13 cellular contexts compared by ENCODE assay signal in the genomic region with DNA sequence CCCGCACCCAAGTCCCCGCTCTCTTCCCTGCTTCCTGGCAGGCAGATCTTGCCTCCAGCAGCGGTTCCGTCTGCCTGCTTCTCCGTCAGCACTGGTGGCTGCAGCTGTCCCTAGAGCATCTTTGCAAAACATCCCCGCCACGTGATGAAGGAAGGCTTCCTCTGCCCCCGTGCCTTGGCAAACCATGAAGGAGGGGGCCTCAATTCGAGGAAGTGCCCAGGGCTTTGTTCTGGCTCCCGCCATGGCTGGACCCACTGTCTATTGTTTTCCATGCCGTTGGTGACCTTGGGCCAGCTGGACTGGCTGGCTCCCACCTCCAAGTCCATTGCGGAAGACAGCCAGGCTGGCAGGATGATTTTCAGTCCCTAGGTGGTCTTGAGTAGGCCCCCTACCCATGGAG. TPM values are rescaled to one million over a fixed set of nuclear protein-coding genes. Genes with fewer than 3 reads are reported as not detected.
"Had no signal": no experiment of that assay in that cellular context is flagged by ENCODE, and none has a peak within 500 bp of the region (broad histone marks: within the 10 kb centered on the region; RNA-seq: fewer than 3 reads in every experiment).

No MANE protein-coding gene starts in this region.

- H3K36me3 ChIP-seq: ascending aorta, breast epithelium, tibial artery, vagina had no signal

- ATAC-seq: esophagus mucosa; left lobe of liver; naive thymus-derived CD8-positive, alpha-beta T cell; stimulated activated naive B cell treated with anti-CD40 and anti-IgM and Interleukin-4, amounts not matched to agents 10 μg/mL and 1 μg/mL and 100 μg/mL, for 72 hours had no signal

- H3K4me1 ChIP-seq: breast epithelium had no signal

- H3K4me3 ChIP-seq: ascending aorta, breast epithelium, coronary artery, tibial artery, vagina had no signal

- DNase-seq: activated CD4-positive, alpha-beta T cell treated with anti-CD3 and anti-CD28 coated beads for 1 hour; activated gamma-delta T cell; islet precursor cell; naive thymus-derived CD8-positive, alpha-beta T cell; stimulated activated naive B cell treated with anti-CD40 and anti-IgM and Interleukin-4, amounts not matched to agents 10 μg/mL and 1 μg/mL and 100 μg/mL, for 72 hours; tibial artery had no signal

- H3K9me3 ChIP-seq: ascending aorta, breast epithelium, tibial artery, vagina had no signal

- H3K27me3 ChIP-seq: ascending aorta, breast epithelium, tibial artery, vagina had no signal

- H3K27ac ChIP-seq: vagina, VCaP had no signal

RNA-seq across cellular contexts. Expression of a gene that starts 13.2 kb away (rescaled TPM):
- polyA plus RNA-seq: naive thymus-derived CD8-positive, alpha-beta T cell had no signal
